ENCODE assay signal across 12 cellular contexts in genomic region chr16:30533146-30533522, GRCh38. TPM values are rescaled to one million over a fixed set of nuclear protein-coding genes. Genes with fewer than 3 reads are reported as not detected.
DNase-seq lines count a peak whose midpoint lies in the region; ATAC-seq and TF ChIP-seq lines count a peak whose summit lies in the region.
"Had no signal": no experiment of that assay in that cellular context is flagged by ENCODE, and none has a peak within 500 bp of the region (broad histone marks: within the 10 kb centered on the region; RNA-seq: fewer than 3 reads in every experiment).

No MANE protein-coding gene starts in this region.

- H3K4me1 ChIP-seq in tibial artery = peaks cover 0 to 46% (median 23%) of the 10 kb centered on the region in 4 donors

- no peaks in the 10 kb centered on the region for H3K9me3 Mint-ChIP-seq in activated naive CD4-positive, alpha-beta T cell treated with anti-CD3 and anti-CD28 coated beads, Interleukin-2, amount 50 U/mL, for 24 hours
- no peaks in the 10 kb centered on the region for H3K9me3 Mint-ChIP-seq in activated CD8-positive, alpha-beta T cell treated with anti-CD3 and anti-CD28 coated beads for 36 hours

- H3K4me3 ChIP-seq in tibial artery = peak overlapping the region; percentile 75 to 83

- H3K27ac Mint-ChIP-seq in activated naive CD4-positive, alpha-beta T cell treated with anti-CD3 and anti-CD28 coated beads, Interleukin-2, amount 50 U/mL, for 24 hours = peak overlapping the region; percentile 94
- peak overlapping the region; percentile 58 for H3K27ac Mint-ChIP-seq in activated CD8-positive, alpha-beta T cell treated with anti-CD3 and anti-CD28 coated beads for 36 hours

- H3K4me1 Mint-ChIP-seq in activated naive CD4-positive, alpha-beta T cell treated with anti-CD3 and anti-CD28 coated beads, Interleukin-2, amount 50 U/mL, for 24 hours = peaks cover 44% of the 10 kb centered on the region
- H3K4me1 Mint-ChIP-seq in activated CD8-positive, alpha-beta T cell treated with anti-CD3 and anti-CD28 coated beads for 36 hours (ENCODE audit: low read depth) = peaks cover 41% of the 10 kb centered on the region

- H3K9me3 ChIP-seq in tibial artery = no peaks in the 10 kb centered on the region

- ATAC-seq in activated CD8-positive, alpha-beta T cell treated with anti-CD3 and anti-CD28 coated beads for 36 hours = no peak
- peak; percentile 7 for ATAC-seq in left lobe of liver

- CTCF ChIA-PET in activated CD8-positive, alpha-beta T cell treated with anti-CD3 and anti-CD28 coated beads for 36 hours (lab: Charles Lee) = interaction anchor here (0.6 to 4.3 kb wide), 4 partner anchors 33 to 124 kb away, joined by 3 to 39 read pairs (median 7); partner anchors contain the start of gene ZNF689

- peak overlapping the region; percentile 71 for H3K4me3 Mint-ChIP-seq in activated naive CD4-positive, alpha-beta T cell treated with anti-CD3 and anti-CD28 coated beads, Interleukin-2, amount 50 U/mL, for 24 hours
- H3K4me3 Mint-ChIP-seq in activated CD8-positive, alpha-beta T cell treated with anti-CD3 and anti-CD28 coated beads for 36 hours = peak overlapping the region; percentile 86

- POLR2A ChIA-PET in activated CD8-positive, alpha-beta T cell treated with anti-CD3 and anti-CD28 coated beads for 36 hours (lab: Charles Lee) = interaction anchor here (1.1 to 4.7 kb wide), 8 partner anchors 8 to 60 kb away, joined by 3 to 42 read pairs (median 18); partner anchors contain the start of genes ITGAL, ZNF688 and ZNF764

- intact Hi-C loops in activated CD8-positive, alpha-beta T cell treated with anti-CD3 and anti-CD28 coated beads for 36 hours (cut with micrococcal nuclease) = no loop called here
- intact Hi-C loops in tibial artery (cut with DNase I; ENCODE audit: low total_unique reads) = loop anchor here (5.0 kb wide), 1 partner anchor 164 kb away; the partner anchor contains the start of gene SRCAP

- H3K36me3 Mint-ChIP-seq in activated naive CD4-positive, alpha-beta T cell treated with anti-CD3 and anti-CD28 coated beads, Interleukin-2, amount 50 U/mL, for 24 hours = no peaks in the 10 kb centered on the region
- H3K36me3 Mint-ChIP-seq in activated CD8-positive, alpha-beta T cell treated with anti-CD3 and anti-CD28 coated beads for 36 hours (ENCODE audit: low read depth) = peaks cover 39% of the 10 kb centered on the region

- peaks cover 11 to 33% (median 25%) of the 10 kb centered on the region in 3 donors for H3K36me3 ChIP-seq in tibial artery

- H3K27me3 ChIP-seq in tibial artery = no peaks in the 10 kb centered on the region

- peak overlapping the region; percentile 94 to 99 for H3K27ac ChIP-seq in tibial artery

- TF ChIP-seq CTCF in activated CD8-positive, alpha-beta T cell treated with anti-CD3 and anti-CD28 coated beads for 36 hours (IDR thresholded peaks at IDR 0.05) = no peak
- TF ChIP-seq CTCF in tibial artery (IDR thresholded peaks at IDR 0.05) = no peak

- H3K27me3 Mint-ChIP-seq in activated naive CD4-positive, alpha-beta T cell treated with anti-CD3 and anti-CD28 coated beads, Interleukin-2, amount 50 U/mL, for 24 hours = no peaks in the 10 kb centered on the region
- no peaks in the 10 kb centered on the region for H3K27me3 Mint-ChIP-seq in activated CD8-positive, alpha-beta T cell treated with anti-CD3 and anti-CD28 coated beads for 36 hours

- DNase-seq in activated naive CD4-positive, alpha-beta T cell treated with anti-CD3 and anti-CD28 coated beads, Interleukin-2, amount 50 U/mL, for 16 hours = no peak
- no peak for DNase-seq in activated CD8-positive, alpha-beta T cell treated with anti-CD3 and anti-CD28 coated beads for 36 hours
- DNase-seq in left lobe of liver (ENCODE audit: low spot score) (no peak), tibial artery (no peak), DMS79 treated with DMSO at 0.1 percent for 48 hours (lab: John Stamatoyannopoulos, UW) (no peak), NCI-H2196 treated with DMSO at 0.1 percent for 48 hours (lab: John Stamatoyannopoulos, UW; ENCODE audit: unreplicated experiment) (no peak), NCI-H526 (lab: John Stamatoyannopoulos, UW) (no peak)
- DNase-seq: activated CD4-positive, alpha-beta T cell treated with anti-CD3 and anti-CD28 coated beads, Interleukin-2, amount 50 U/mL, for 4 hours; effector CD4-positive, alpha-beta T cell; HCEC 1CT; PC-3 had no signal

RNA-seq across cellular contexts. Expression of gene ZNF747, which starts 1.5 kb away (rescaled TPM):
- 1 to 10 TPM; 6.7 to 7.9 TPM for total RNA-seq in activated CD8-positive, alpha-beta T cell treated with anti-CD3 and anti-CD28 coated beads for 36 hours
- 7.1 TPM for total RNA-seq in left lobe of liver

RNA-seq across cellular contexts. Expression of gene ZNF768, which starts 6.8 kb away (rescaled TPM):
- 1 to 10 TPM; 8.3 to 9.2 TPM for total RNA-seq in activated CD8-positive, alpha-beta T cell treated with anti-CD3 and anti-CD28 coated beads for 36 hours
- 21.7 TPM for total RNA-seq in left lobe of liver

RNA-seq across cellular contexts. Expression of gene ZNF764, which starts 25.0 kb away (rescaled TPM):
- 10 to 100 TPM in 1 of 2 experiments, 1 to 10 TPM in 1; 9.7 to 10.4 TPM for total RNA-seq in activated CD8-positive, alpha-beta T cell treated with anti-CD3 and anti-CD28 coated beads for 36 hours
- 6.3 TPM for total RNA-seq in left lobe of liver

RNA-seq across cellular contexts. Expression of gene ZNF688, which starts 38.4 kb away (rescaled TPM):
- total RNA-seq in activated CD8-positive, alpha-beta T cell treated with anti-CD3 and anti-CD28 coated beads for 36 hours = 1 to 10 TPM; 4.7 to 5.5 TPM
- 8.8 TPM for total RNA-seq in left lobe of liver

RNA-seq across cellular contexts. Expression of gene ZNF785, which starts 52.4 kb away (rescaled TPM):
- 10 to 100 TPM in 1 of 2 experiments, 1 to 10 TPM in 1; 8.8 to 10.3 TPM for total RNA-seq in activated CD8-positive, alpha-beta T cell treated with anti-CD3 and anti-CD28 coated beads for 36 hours
- total RNA-seq in left lobe of liver = 11.8 TPM
